In the genomic region with DNA sequence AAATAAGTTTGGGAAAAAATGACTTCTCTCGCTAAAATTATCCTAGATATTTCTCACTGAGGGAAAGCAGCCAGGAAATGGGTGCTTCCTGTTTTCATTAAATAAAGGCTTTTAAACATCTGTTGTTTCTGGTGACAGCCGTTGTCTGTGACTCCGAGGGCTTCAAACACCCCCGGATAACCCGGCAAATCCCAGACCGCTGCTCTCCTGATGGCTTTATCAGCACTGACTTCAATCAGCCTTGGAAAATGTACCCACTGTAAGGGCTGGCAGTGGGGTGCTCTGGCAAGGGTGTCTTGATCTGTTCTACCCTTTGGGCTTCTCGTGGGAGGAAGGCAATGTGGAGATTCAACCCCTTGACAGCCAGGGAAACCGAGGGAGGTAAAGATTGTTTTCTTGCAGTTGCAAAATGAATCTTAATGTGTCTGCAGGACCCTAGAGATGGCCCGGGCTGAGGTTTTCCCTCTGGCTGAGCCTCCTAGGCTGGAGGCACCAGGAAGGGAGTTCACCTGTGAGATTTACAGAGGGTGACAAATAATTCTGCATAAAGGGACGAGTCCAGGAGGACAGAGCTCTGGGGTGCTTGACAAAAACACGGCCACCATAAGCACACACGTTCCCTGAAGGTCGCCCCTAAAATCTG, we compare ENCODE assay signal across 26 cellular contexts. TPM values are rescaled to one million over a fixed set of nuclear protein-coding genes. Genes with fewer than 3 reads are reported as not detected.
DNase-seq lines count a peak whose midpoint lies in the region; ATAC-seq lines count a peak whose summit lies in the region.
"Had no signal": no experiment of that assay in that cellular context is flagged by ENCODE, and none has a peak within 500 bp of the region (broad histone marks: within the 10 kb centered on the region; RNA-seq: fewer than 3 reads in every experiment).

No MANE protein-coding gene starts in this region.

- no peak overlapping the region for H3K4me3 Mint-ChIP-seq in activated naive CD8-positive, alpha-beta T cell treated with anti-CD3 and anti-CD28 coated beads, Interleukin-2, amount 50 U/mL, for 24 hours
- H3K4me3 Mint-ChIP-seq: activated CD8-positive, alpha-beta T cell treated with anti-CD3 and anti-CD28 coated beads, Interleukin-2, amount 10 ng/mL, durations not matched to agents 7 days and 5 days; GM23338; immature natural killer cell; stimulated activated naive CD8-positive, alpha-beta T cell treated with anti-CD3 and anti-CD28 coated beads, Interleukin-15, Interleukin-2, amounts not matched to agents 100 ng/mL and 50 ng/mL, for 24 hours had no signal

- H3K4me3 ChIP-seq in BLaER1, result peak overlapping the region; percentile 54
- H3K4me3 ChIP-seq: adrenal gland, breast epithelium, GM23338, mucosa of descending colon, thyroid gland had no signal

- peak; percentile 76 for DNase-seq in LHCN-M2 (ENCODE audit: low read depth)
- peak; percentile 51 for DNase-seq in dermis blood vessel endothelial cell
- DNase-seq in myocyte (ENCODE audit: low read depth), result peak; percentile 76
- DNase-seq in activated naive CD8-positive, alpha-beta T cell treated with anti-CD3 and anti-CD28 coated beads, Interleukin-2, amount 50 U/mL, for 24 hours, result no peak
- DNase-seq in ACHN, result no peak
- DNase-seq in epidermal melanocyte (ENCODE audit: insufficient read length, low spot score), result no peak
- DNase-seq: activated CD8-positive, alpha-beta T cell treated with anti-CD3 and anti-CD28 coated beads, Interleukin-2, amount 10 ng/mL, durations not matched to agents 7 days and 5 days; activated gamma-delta T cell treated with Interleukin-2 at 50 U/mL for 16 hours; activated T-cell treated with anti-CD3 and anti-CD28 coated beads, Interleukin-2, amount 50 U/mL, for 1 hour; adrenal gland; cortex of kidney; DMS79 treated with DMSO at 0.1 percent for 48 hours; immature natural killer cell; mucosa of descending colon; NCI-H1417 treated with DMSO at 0.1 percent for 48 hours; NCI-H510A treated with DMSO at 0.1 percent for 48 hours; stimulated activated CD4-positive, alpha-beta T cell treated with anti-CD3 and anti-CD28 coated beads, Interleukin-4, amount 100 ng/mL, for 4 hours; T1000; thyroid gland had no signal

- H3K4me2 ChIP-seq in BLaER1, result peak overlapping the region; percentile 89
- H3K4me2 ChIP-seq: GM23338 had no signal

- peaks cover 10% of the 10 kb centered on the region; the same call in 1 of the 2 replicates for H3K36me3 ChIP-seq in BLaER1
- H3K36me3 ChIP-seq: adrenal gland, breast epithelium, thyroid gland had no signal

- H3K36me3 Mint-ChIP-seq in activated naive CD8-positive, alpha-beta T cell treated with anti-CD3 and anti-CD28 coated beads, Interleukin-2, amount 50 U/mL, for 24 hours (ENCODE audit: low read depth), result no peaks in the 10 kb centered on the region
- H3K36me3 Mint-ChIP-seq: immature natural killer cell had no signal

- H3K27me3 Mint-ChIP-seq in activated naive CD8-positive, alpha-beta T cell treated with anti-CD3 and anti-CD28 coated beads, Interleukin-2, amount 50 U/mL, for 24 hours, result peaks cover 13% of the 10 kb centered on the region

- no peak overlapping the region for H3K27ac Mint-ChIP-seq in activated naive CD8-positive, alpha-beta T cell treated with anti-CD3 and anti-CD28 coated beads, Interleukin-2, amount 50 U/mL, for 24 hours
- H3K27ac Mint-ChIP-seq: activated CD8-positive, alpha-beta T cell treated with anti-CD3 and anti-CD28 coated beads, Interleukin-2, amount 10 ng/mL, durations not matched to agents 7 days and 5 days; GM23338; immature natural killer cell had no signal

- in situ Hi-C loops in ACHN (cut with HindIII; ENCODE audit: low pct_ligation_motif_present, low pct_unique_long_range_greater_than_20kb, low sequenced_read_pairs), result no loop called here

- H3K27ac ChIP-seq in BLaER1, result peak overlapping the region; percentile 87
- H3K27ac ChIP-seq: adrenal gland, breast epithelium, RWPE1, thyroid gland had no signal

- ATAC-seq in activated naive CD8-positive, alpha-beta T cell treated with anti-CD3 and anti-CD28 coated beads, Interleukin-2, amount 50 U/mL, for 24 hours, result no peak
- no peak for ATAC-seq in HG03521 (IDR thresholded peaks at IDR 0.05; ENCODE audit: unreplicated experiment)
- ATAC-seq: activated CD8-positive, alpha-beta T cell treated with anti-CD3 and anti-CD28 coated beads, Interleukin-2, amount 10 ng/mL, durations not matched to agents 7 days and 5 days; GM23338; left lobe of liver; mucosa of descending colon had no signal

- no peaks in the 10 kb centered on the region for H4K20me1 ChIP-seq in BLaER1

- peak overlapping the region; percentile 74 for H3K9ac ChIP-seq in BLaER1

- H3K4me1 ChIP-seq in BLaER1, result peaks cover 99% of the 10 kb centered on the region
- H3K4me1 ChIP-seq: adrenal gland, breast epithelium, thyroid gland had no signal

- H3K4me1 Mint-ChIP-seq in activated naive CD8-positive, alpha-beta T cell treated with anti-CD3 and anti-CD28 coated beads, Interleukin-2, amount 50 U/mL, for 24 hours, result peaks cover 8% of the 10 kb centered on the region
- H3K4me1 Mint-ChIP-seq: immature natural killer cell had no signal

- no peaks in the 10 kb centered on the region for H3K27me3 ChIP-seq in BLaER1
- H3K27me3 ChIP-seq: adrenal gland, breast epithelium, thyroid gland had no signal

- no peaks in the 10 kb centered on the region for H3K9me3 Mint-ChIP-seq in activated naive CD8-positive, alpha-beta T cell treated with anti-CD3 and anti-CD28 coated beads, Interleukin-2, amount 50 U/mL, for 24 hours
- H3K9me3 Mint-ChIP-seq: GM23338; immature natural killer cell; stimulated activated naive CD8-positive, alpha-beta T cell treated with anti-CD3 and anti-CD28 coated beads, Interleukin-15, Interleukin-2, amounts not matched to agents 100 ng/mL and 50 ng/mL, for 24 hours had no signal

- no peaks in the 10 kb centered on the region for H3K9me3 ChIP-seq in BLaER1
- H3K9me3 ChIP-seq: adrenal gland, breast epithelium, mucosa of descending colon, thyroid gland had no signal

RNA-seq across cellular contexts. Expression of a gene that starts 33.6 kb away (rescaled TPM):
- 183 and 186 TPM in 2 replicates for total RNA-seq in LHCN-M2 (2014; rRNA removed)
- polyA plus RNA-seq in LHCN-M2 (2012), result 285 TPM
- 262 and 311 TPM in 2 replicates for total RNA-seq in dermis blood vessel endothelial cell
- 123 and 192 TPM in 2 replicates for total RNA-seq in myocyte
- polyA plus RNA-seq in myocyte (2012), result 212 TPM

Comparison
In these comparisons a context has a peak if more than half of its experiments do, and no peak if none do; other contexts are left out.
1. DNase-seq: peak in LHCN-M2 (single experiment), dermis blood vessel endothelial cell (single experiment) and myocyte (single experiment); none in activated naive CD8-positive, alpha-beta T cell treated with anti-CD3 and anti-CD28 coated beads, Interleukin-2, amount 50 U/mL, for 24 hours (single experiment), ACHN (single experiment) and epidermal melanocyte (single experiment).